In genomic region chr20:44212792-44213191, GRCh38 we compare ENCODE assay signal across 24 cellular contexts. TPM values are rescaled to one million over a fixed set of nuclear protein-coding genes. Genes with fewer than 3 reads are reported as not detected.
DNase-seq lines count a peak whose midpoint lies in the region; ATAC-seq and TF ChIP-seq lines count a peak whose summit lies in the region.
"Had no signal": no experiment of that assay in that cellular context is flagged by ENCODE, and none has a peak within 500 bp of the region (broad histone marks: within the 10 kb centered on the region; RNA-seq: fewer than 3 reads in every experiment).

No MANE protein-coding gene starts in this region.

- peaks cover 74% of the 10 kb centered on the region for H3K4me1 Mint-ChIP-seq in activated naive CD4-positive, alpha-beta T cell treated with anti-CD3 and anti-CD28 coated beads, Interleukin-2, amount 50 U/mL, for 24 hours

- no peaks in the 10 kb centered on the region for H3K9me3 Mint-ChIP-seq in activated naive CD4-positive, alpha-beta T cell treated with anti-CD3 and anti-CD28 coated beads, Interleukin-2, amount 50 U/mL, for 24 hours
- H3K9me3 Mint-ChIP-seq: mesothelial cell of epicardium; T-helper 1 cell treated with Interleukin-12 subunit alpha and Interleukin-12 subunit beta and Interleukin-4 antibody, amounts not matched to agents 30 μg/mL and 1 μg/mL, for 36 hours had no signal

- H3K4me1 ChIP-seq in parathyroid adenoma (no peaks in the 10 kb centered on the region), transverse colon (peaks cover 8 to 45% (median 34%) of the 10 kb centered on the region in 4 donors)

- peak overlapping the region; percentile 46 for H3K27ac Mint-ChIP-seq in activated naive CD4-positive, alpha-beta T cell treated with anti-CD3 and anti-CD28 coated beads, Interleukin-2, amount 50 U/mL, for 24 hours

- H3K36me3 ChIP-seq in parathyroid adenoma (ENCODE audit: control insufficient read depth, insufficient read depth, low read length) (no peaks in the 10 kb centered on the region), transverse colon (no peaks in the 10 kb centered on the region)
- H3K36me3 ChIP-seq: SJCRH30 had no signal

- H3K9me3 ChIP-seq in parathyroid adenoma (ENCODE audit: control insufficient read depth, low read length) (no peaks in the 10 kb centered on the region), transverse colon (no peaks in the 10 kb centered on the region)
- H3K9me3 ChIP-seq: esophagus squamous epithelium, SJCRH30, spleen had no signal

- no peaks in the 10 kb centered on the region for H3K27me3 ChIP-seq in parathyroid adenoma (ENCODE audit: control insufficient read depth, insufficient read depth, low read length)
- H3K27me3 ChIP-seq in transverse colon, result no peaks in the 10 kb centered on the region
- H3K27me3 ChIP-seq: esophagus squamous epithelium, SJCRH30, spleen had no signal

- no peak overlapping the region for H3K9ac ChIP-seq in parathyroid adenoma

- no peak for TF ChIP-seq POLR2A in transverse colon (IDR thresholded peaks at IDR 0.05)

- WGBS in transverse colon (ENCODE audit: low coverage in 1 of 2), 2 donors, result 76 to 86% methylated on average over 3 to 4 of the region's 4 CpGs

- no peak for TF ChIP-seq CTCF in RWPE1 (conservative IDR thresholded peaks at IDR 0.05; ENCODE audit: low read depth)
- no peak for TF ChIP-seq CTCF in epithelial cell of esophagus (IDR thresholded peaks at IDR 0.05; ENCODE audit: insufficient read depth, low read depth, low read length, missing control alignments)
- TF ChIP-seq CTCF in parathyroid adenoma (IDR thresholded peaks at IDR 0.05), result no peak
- TF ChIP-seq CTCF in transverse colon (IDR thresholded peaks at IDR 0.05), result no peak

- H3K79me2 ChIP-seq in parathyroid adenoma, result peaks cover 38% of the 10 kb centered on the region

- CTCF ChIA-PET in RWPE1 (lab: Yijun Ruan, JAX), result interaction anchor here (0.6 to 1.7 kb wide), 5 partner anchors 11 to 373 kb away, joined by 4 to 7 read pairs (median 6); no protein-coding TSS in a partner anchor

- no peaks in the 10 kb centered on the region for H3K27me3 Mint-ChIP-seq in activated naive CD4-positive, alpha-beta T cell treated with anti-CD3 and anti-CD28 coated beads, Interleukin-2, amount 50 U/mL, for 24 hours

- POLR2A ChIA-PET in RWPE1 (lab: Yijun Ruan, JAX; ENCODE audit: low non-redundant PET), result interaction anchor here (1.8 kb wide), 1 partner anchor 98 kb away, joined by 7 read pairs; the partner anchor contains the start of gene FITM2

- H3K4me3 Mint-ChIP-seq in activated naive CD4-positive, alpha-beta T cell treated with anti-CD3 and anti-CD28 coated beads, Interleukin-2, amount 50 U/mL, for 24 hours, result no peak overlapping the region

- H3K36me3 Mint-ChIP-seq in activated naive CD4-positive, alpha-beta T cell treated with anti-CD3 and anti-CD28 coated beads, Interleukin-2, amount 50 U/mL, for 24 hours, result peaks cover 3% of the 10 kb centered on the region

- H3K4me2 ChIP-seq in parathyroid adenoma (ENCODE audit: low read length), result no peak overlapping the region

- DNase-seq in activated naive CD4-positive, alpha-beta T cell treated with anti-CD3 and anti-CD28 coated beads, Interleukin-2, amount 50 U/mL, for 16 hours, result no peak
- DNase-seq in RWPE1 (ENCODE audit: low spot score), result peak; percentile 84
- peak; percentile 92 for DNase-seq in epithelial cell of esophagus (ENCODE audit: low read depth)
- no peak for DNase-seq in NCI-H510A (lab: John Stamatoyannopoulos, UW)
- no peak for DNase-seq in transverse colon
- DNase-seq: activated CD4-positive, alpha-beta T cell treated with anti-CD3 and anti-CD28 coated beads, Interleukin-2, amount 50 U/mL, for 4 hours; activated gamma-delta T cell; AML-193; esophagus squamous epithelium; left colon; NCI-H1694 treated with DMSO at 0.1 percent for 48 hours; NCI-H748 treated with DMSO at 0.1 percent for 48 hours; retina; SJCRH30; spleen had no signal

- in situ Hi-C loops in transverse colon (cut with MboI; ENCODE audit: low pct_ligation_motif_present in 1 of 4, low pct_unique_long_range_greater_than_20kb in 1 of 4, low sequenced_read_pairs in 3 of 4), result loop anchor here (10.0 to 25.0 kb wide), 5 partner anchors 102 to 400 kb away; partner anchors contain the start of gene FITM2 (in 2 of the 4)

- intact Hi-C loops in transverse colon (cut with DNase I; ENCODE audit: low total_unique reads), result no loop called here

- H3K4me3 ChIP-seq in epithelial cell of esophagus (ENCODE audit: low read length), result no peak overlapping the region
- no peak overlapping the region for H3K4me3 ChIP-seq in parathyroid adenoma (ENCODE audit: low read depth, low read length)
- H3K4me3 ChIP-seq in transverse colon, result no peak overlapping the region
- H3K4me3 ChIP-seq: esophagus squamous epithelium had no signal

- H2AFZ ChIP-seq in parathyroid adenoma, result no peak overlapping the region

- peak overlapping the region; percentile 55 for H3K27ac ChIP-seq in RWPE1
- peak overlapping the region; percentile 94 for H3K27ac ChIP-seq in parathyroid adenoma
- H3K27ac ChIP-seq in transverse colon, result no peak overlapping the region
- H3K27ac ChIP-seq: 22Rv1, SJCRH30 had no signal

- ATAC-seq in HG03097 (IDR thresholded peaks at IDR 0.05; ENCODE audit: low FRiP score, unreplicated experiment), result no peak
- ATAC-seq: HCT116, left colon had no signal

- TF ChIP-seq EP300 in transverse colon (IDR thresholded peaks at IDR 0.05; ENCODE audit: low read depth), result no peak

RNA-seq across cellular contexts. Expression of gene OSER1, which starts 2.2 kb away (rescaled TPM):
- 10 to 100 TPM; 11.2 to 38.0 (median 26.2) TPM for total RNA-seq in transverse colon

RNA-seq across cellular contexts. Expression of gene JPH2, which starts 25.8 kb away (rescaled TPM):
- 100 to 1,000 TPM in 1 of 4 donors, 10 to 100 TPM in 2, 1 to 10 TPM in 1; 9.8 to 216 (median 18.3) TPM for total RNA-seq in transverse colon

RNA-seq across cellular contexts. Expression of gene GDAP1L1, which starts 34.3 kb away (rescaled TPM):
- not detected for total RNA-seq in transverse colon
- total RNA-seq: esophagus squamous epithelium, glomerular endothelial cell, left colon, SJCRH30, spleen, ureter had no signal

Comparison
In these comparisons a context has a peak if more than half of its experiments do, and no peak if none do; other contexts are left out.
1. DNase-seq: peak in RWPE1 (single experiment) and epithelial cell of esophagus (single experiment); none in activated naive CD4-positive, alpha-beta T cell treated with anti-CD3 and anti-CD28 coated beads, Interleukin-2, amount 50 U/mL, for 16 hours (single experiment), NCI-H510A (single experiment) and transverse colon (single experiment).
2. H3K27ac ChIP-seq: peak in RWPE1 (single experiment) and parathyroid adenoma (single experiment); none in transverse colon (0 of 4).